7 cellular contexts compared by ENCODE assay signal in the genomic region with DNA sequence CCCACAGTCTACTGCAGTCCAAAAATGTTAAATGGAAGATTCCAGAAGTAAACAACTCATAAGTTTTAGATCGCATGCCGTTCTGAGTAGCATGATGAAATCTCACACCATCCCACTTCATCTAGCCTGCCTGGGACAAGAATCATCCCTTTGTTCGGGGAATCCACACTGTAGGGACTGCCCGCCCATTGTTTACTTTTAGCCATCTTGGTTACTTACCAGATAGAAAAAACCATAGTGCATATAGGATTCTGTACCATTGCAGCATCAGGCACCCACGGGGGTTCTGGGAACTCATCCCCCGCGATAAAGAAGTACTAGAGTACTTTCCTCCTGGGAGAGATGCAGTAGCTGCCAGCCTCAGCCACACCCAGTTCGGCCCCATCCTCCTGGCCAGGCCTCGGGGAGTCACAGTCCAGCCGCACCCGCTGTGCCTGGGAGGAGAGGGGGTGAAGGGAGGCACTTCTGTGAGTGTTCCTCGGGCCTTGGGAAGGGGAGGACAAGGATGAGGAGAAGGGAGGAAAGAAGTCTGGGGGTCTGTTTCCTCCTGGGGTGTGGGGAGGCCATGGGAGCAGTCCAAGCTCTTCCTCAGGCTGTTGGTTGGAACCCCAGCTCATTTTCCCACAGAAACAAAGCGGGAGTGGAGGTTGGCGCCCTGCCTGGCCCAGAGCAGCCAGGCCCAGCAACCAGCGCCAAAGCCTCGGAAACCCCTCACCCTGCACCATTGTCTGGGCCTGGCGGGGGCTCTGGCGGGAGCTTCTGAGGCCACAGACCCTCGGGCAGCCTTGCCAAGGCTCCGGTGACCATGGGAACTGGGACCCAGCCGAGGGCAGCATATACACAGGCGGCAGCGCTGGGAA. TPM values are rescaled to one million over a fixed set of nuclear protein-coding genes. Genes with fewer than 3 reads are reported as not detected.
DNase-seq lines count a peak whose midpoint lies in the region; ATAC-seq and TF ChIP-seq lines count a peak whose summit lies in the region.
"Had no signal": no experiment of that assay in that cellular context is flagged by ENCODE, and none has a peak within 500 bp of the region (broad histone marks: within the 10 kb centered on the region; RNA-seq: fewer than 3 reads in every experiment).

No MANE protein-coding gene starts in this region.

- H3K27me3 ChIP-seq in HUES6 (ENCODE audit: control insufficient read depth, insufficient read depth, low read length), result no peaks in the 10 kb centered on the region
- H3K27me3 ChIP-seq in brain microvascular endothelial cell (replicated peaks), result no peaks in the 10 kb centered on the region
- no peaks in the 10 kb centered on the region for H3K27me3 ChIP-seq in A673 (replicated peaks; ENCODE audit: insufficient read depth, low read depth, low read length, poor library complexity)

- H3K36me3 ChIP-seq in HUES6 (ENCODE audit: control insufficient read depth, insufficient read depth, low read length), result no peaks in the 10 kb centered on the region
- H3K36me3 ChIP-seq in brain microvascular endothelial cell (replicated peaks), result no peaks in the 10 kb centered on the region
- H3K36me3 ChIP-seq in A673 (ENCODE audit: insufficient read depth, low read length, poor library complexity, severe bottlenecking), result no peaks in the 10 kb centered on the region

- TF ChIP-seq CTCF in epithelial cell of esophagus (IDR thresholded peaks at IDR 0.05; ENCODE audit: insufficient read depth, low read depth, low read length, missing control alignments) (no peak), brain microvascular endothelial cell (IDR thresholded peaks at IDR 0.05; ENCODE audit: low read depth, low read length, missing control alignments) (no peak), A673 (conservative IDR thresholded peaks at IDR 0.05; ENCODE audit: low read depth, low read length) (no peak)

- no TSS peak for BruUV-seq in A673 (replicated peaks; lab: Mats Ljungman, UMichigan)

- no peak overlapping the region for H3K4me3 ChIP-seq in HUES6 (ENCODE audit: low read depth, low read length)
- no peak overlapping the region for H3K4me3 ChIP-seq in epithelial cell of esophagus (ENCODE audit: low read length)
- H3K4me3 ChIP-seq in brain microvascular endothelial cell (ENCODE audit: low read depth, low read length), result no peak overlapping the region
- H3K4me3 ChIP-seq in A673 (ENCODE audit: low read depth, low read length, poor library complexity, severe bottlenecking), result no peak overlapping the region

- peak; percentile 63 for DNase-seq in epithelial cell of esophagus (ENCODE audit: low read depth)
- peak; percentile 83 for DNase-seq in putamen (ENCODE audit: low spot score)
- DNase-seq in brain microvascular endothelial cell, result no peak
- DNase-seq in A673 (ENCODE audit: low spot score), result no peak
- DNase-seq: naive B cell had no signal

- no peak for ATAC-seq in HG03354 (IDR thresholded peaks at IDR 0.05; ENCODE audit: poor library complexity, severe bottlenecking, unreplicated experiment)

- intact Hi-C loops in A673 (cut with micrococcal nuclease; ENCODE audit: unreplicated experiment), result no loop called here

- H3K4me1 ChIP-seq in HUES6 (ENCODE audit: control insufficient read depth, insufficient read depth, low read length) (peaks cover 26% of the 10 kb centered on the region), A673 (ENCODE audit: insufficient read depth, low read length, poor library complexity, severe bottlenecking) (no peaks in the 10 kb centered on the region)

- POLR2A ChIA-PET in A673 (lab: Charles Lee; ENCODE audit: low non-redundant PET), result no interaction called here

- peak overlapping the region; percentile 33 for H3K9ac ChIP-seq in HUES6 (ENCODE audit: low read length)

- CTCF ChIA-PET in A673 (lab: Charles Lee), result no interaction called here

- H3K9me3 ChIP-seq in HUES6 (ENCODE audit: control insufficient read depth, insufficient read depth, low read depth, low read length), result no peaks in the 10 kb centered on the region
- H3K9me3 ChIP-seq in A673 (ENCODE audit: low read depth, low read length, poor library complexity, severe bottlenecking), result no peaks in the 10 kb centered on the region

- no peak overlapping the region for H3K27ac ChIP-seq in HUES6 (ENCODE audit: low read depth, low read length)
- no peak overlapping the region for H3K27ac ChIP-seq in brain microvascular endothelial cell
- no peak overlapping the region for H3K27ac ChIP-seq in A673 (ENCODE audit: low read depth, low read length, poor library complexity, severe bottlenecking)

- in situ Hi-C loops in brain microvascular endothelial cell (cut with HindIII; ENCODE audit: low pct_ligation_motif_present, low sequenced_read_pairs), result no loop called here

RNA-seq across cellular contexts. Expression of a gene that starts 8.9 kb away (rescaled TPM):
- 0.46 and 0.95 TPM in 2 replicates for total RNA-seq in A673 (2021)

RNA-seq across cellular contexts. Expression of a gene that starts 14.4 kb away (rescaled TPM):
- 70.3 and 87.5 TPM in 2 replicates for total RNA-seq in A673 (2021)

RNA-seq across cellular contexts. Expression of a gene that starts 25.3 kb away (rescaled TPM):
- 0.37 and 2.2 TPM in 2 replicates for total RNA-seq in A673 (2021)

RNA-seq across cellular contexts. Expression of a gene that starts 27.2 kb away (rescaled TPM):
- 46.1 and 47.9 TPM in 2 replicates for total RNA-seq in A673 (2021)

RNA-seq across cellular contexts. Expression of a gene that starts 35.2 kb away (rescaled TPM):
- total RNA-seq in A673 (2021), result 166 and 167 TPM in 2 replicates

Comparison
In these comparisons a context has a peak if more than half of its experiments do, and no peak if none do; other contexts are left out.
1. DNase-seq: peak in epithelial cell of esophagus (single experiment) and putamen (single experiment); none in brain microvascular endothelial cell (single experiment) and A673 (single experiment).